In genomic region chr19:55169136-55169535, GRCh38 we compare ENCODE assay signal across 8 cellular contexts. TPM values are rescaled to one million over a fixed set of nuclear protein-coding genes. Genes with fewer than 3 reads are reported as not detected.
"Had no signal": no experiment of that assay in that cellular context is flagged by ENCODE, and none has a peak within 500 bp of the region (broad histone marks: within the 10 kb centered on the region; RNA-seq: fewer than 3 reads in every experiment).

No MANE protein-coding gene starts in this region.

- H3K36me3 Mint-ChIP-seq: IgD-negative memory B cell had no signal

- H3K4me3 ChIP-seq: GM23338 had no signal

- ATAC-seq: GM23338, HepG2 had no signal

- H3K27ac ChIP-seq: HL-60 had no signal

- H3K4me3 Mint-ChIP-seq: GM23338, HFFc6, IgD-negative memory B cell had no signal

- H3K9me3 Mint-ChIP-seq: GM23338, HFFc6 had no signal

- H2AFZ ChIP-seq: GM23338 had no signal

- H3K27ac Mint-ChIP-seq: GM23338, H9, HFFc6 had no signal

- H3K4me2 ChIP-seq: GM23338 had no signal

- DNase-seq: H9, HCEC 1CT, HFFc6 had no signal

RNA-seq across cellular contexts. Expression of gene SYT5, which starts 11.0 kb away (rescaled TPM):
- total RNA-seq: HepG2, HT1080 had no signal

RNA-seq across cellular contexts. Expression of gene TNNI3, which starts 11.6 kb away (rescaled TPM):
- total RNA-seq: HFFc6, HT1080 had no signal
